In the genomic region with DNA sequence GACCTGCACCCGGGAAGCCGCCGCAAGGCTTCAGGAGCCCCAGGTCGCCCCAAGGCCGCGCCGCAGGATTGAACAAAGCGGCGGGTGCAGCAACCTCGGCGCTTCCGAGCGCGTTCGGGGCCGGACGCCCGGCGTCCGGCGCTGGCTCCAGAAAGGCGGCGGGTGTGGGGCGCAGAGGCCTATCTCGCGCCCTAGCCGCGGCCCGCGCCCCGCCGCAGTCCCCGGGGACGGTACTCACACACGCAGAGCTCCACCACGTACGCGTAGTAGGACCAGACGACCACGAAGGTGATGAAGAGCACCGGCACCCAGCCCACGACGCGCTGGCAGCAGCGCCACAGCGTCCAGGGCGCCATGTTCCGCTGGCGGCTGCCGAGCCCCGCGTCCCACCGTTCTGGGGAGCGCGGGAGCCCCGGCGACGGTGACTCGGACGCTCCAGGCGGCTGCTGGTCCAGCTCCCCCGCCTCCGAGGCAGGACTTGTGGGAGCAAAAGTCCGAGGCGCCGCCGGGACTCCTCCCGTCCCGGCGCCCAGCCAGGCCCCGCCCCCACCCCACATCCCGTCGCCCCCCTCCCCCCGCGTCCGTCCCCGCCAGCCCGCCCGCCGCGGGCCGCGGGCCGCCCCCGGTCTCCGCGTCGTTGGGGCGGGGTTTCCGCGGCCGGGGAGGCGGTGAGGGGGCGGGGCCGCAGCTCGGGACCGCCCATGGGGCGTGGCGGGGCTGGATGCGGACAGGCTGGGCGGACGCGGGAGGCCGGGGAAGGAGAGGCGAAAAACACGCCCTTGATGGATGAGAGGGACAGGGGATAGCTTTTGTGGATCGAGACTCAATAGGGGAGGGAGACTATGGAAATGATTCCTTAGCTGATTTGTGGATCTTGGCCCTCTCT, we compare ENCODE assay signal across 8 cellular contexts.
DNase-seq lines count a peak whose midpoint lies in the region; ATAC-seq and TF ChIP-seq lines count a peak whose summit lies in the region.

A gene with protein sequence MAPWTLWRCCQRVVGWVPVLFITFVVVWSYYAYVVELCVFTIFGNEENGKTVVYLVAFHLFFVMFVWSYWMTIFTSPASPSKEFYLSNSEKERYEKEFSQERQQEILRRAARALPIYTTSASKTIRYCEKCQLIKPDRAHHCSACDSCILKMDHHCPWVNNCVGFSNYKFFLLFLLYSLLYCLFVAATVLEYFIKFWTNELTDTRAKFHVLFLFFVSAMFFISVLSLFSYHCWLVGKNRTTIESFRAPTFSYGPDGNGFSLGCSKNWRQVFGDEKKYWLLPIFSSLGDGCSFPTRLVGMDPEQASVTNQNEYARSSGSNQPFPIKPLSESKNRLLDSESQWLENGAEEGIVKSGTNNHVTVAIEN (minus strand): TSS at position 488 of the 886 bp plus-strand sequence. CDS start 132 bp downstream, at position 356.

- DNase-seq in DMS53 (lab: John Stamatoyannopoulos, UW): peak; percentile 94
- DNase-seq in RWPE2 (ENCODE audit: low spot score): peak; percentile 76
- DNase-seq in activated effector memory CD4-positive, alpha-beta T cell treated with Interleukin-2 at 50 U/mL for 16 hours: peak; percentile 87
- DNase-seq in fibroblast of pulmonary artery (ENCODE audit: low read depth): peak; percentile 83

- H3K9me3 ChIP-seq in RWPE2 (ENCODE audit: severe bottlenecking): no peaks in the 10 kb centered on the region

- H3K36me3 ChIP-seq in RWPE2 (ENCODE audit: low read depth): 0 out of 2 replicates have a peak, but pooled peaks cover 4% of the 10 kb centered on the region

- peaks cover 17% of the 10 kb centered on the region for H3K9me3 Mint-ChIP-seq in nephron
- peaks cover 5% of the 10 kb centered on the region for H3K9me3 Mint-ChIP-seq in stimulated activated naive CD8-positive, alpha-beta T cell treated with anti-CD3 and anti-CD28 coated beads, Interleukin-15, Interleukin-2, amounts not matched to agents 100 ng/mL and 50 ng/mL, for 24 hours

- TF ChIP-seq CTCF in RWPE2 (IDR thresholded peaks at IDR 0.05; ENCODE audit: poor library complexity, severe bottlenecking) (no peak), fibroblast of pulmonary artery (IDR thresholded peaks at IDR 0.05; ENCODE audit: low read length, missing control alignments) (no peak), nephron (IDR thresholded peaks at IDR 0.05; ENCODE audit: unreplicated experiment in 3 of 3) (no peak)

- H3K27me3 Mint-ChIP-seq in nephron (ENCODE audit: low read depth): peaks cover 4% of the 10 kb centered on the region
- no peaks in the 10 kb centered on the region for H3K27me3 Mint-ChIP-seq in stimulated activated naive CD8-positive, alpha-beta T cell treated with anti-CD3 and anti-CD28 coated beads, Interleukin-15, Interleukin-2, amounts not matched to agents 100 ng/mL and 50 ng/mL, for 24 hours

- peak within 1 kb of the TSS; percentile 77 for H3K27ac ChIP-seq in RWPE2 (ENCODE audit: poor library complexity, severe bottlenecking)

- peak within 1 kb of the TSS; percentile 96 to 97 (median 96) for H3K4me3 Mint-ChIP-seq in nephron
- H3K4me3 Mint-ChIP-seq in stimulated activated naive CD8-positive, alpha-beta T cell treated with anti-CD3 and anti-CD28 coated beads, Interleukin-15, Interleukin-2, amounts not matched to agents 100 ng/mL and 50 ng/mL, for 24 hours: peak within 1 kb of the TSS; percentile 94

- H3K4me3 ChIP-seq in RWPE2 (ENCODE audit: severe bottlenecking) (peak within 1 kb of the TSS; percentile 99), fibroblast of pulmonary artery (replicated peaks; ENCODE audit: low read depth, low read length) (peak within 1 kb of the TSS; percentile 91)

- peaks cover 17% of the 10 kb centered on the region for H3K4me1 Mint-ChIP-seq in nephron
- peaks cover 36% of the 10 kb centered on the region for H3K4me1 Mint-ChIP-seq in stimulated activated naive CD8-positive, alpha-beta T cell treated with anti-CD3 and anti-CD28 coated beads, Interleukin-15, Interleukin-2, amounts not matched to agents 100 ng/mL and 50 ng/mL, for 24 hours (ENCODE audit: low read depth)

- no peaks in the 10 kb centered on the region for H3K27me3 ChIP-seq in RWPE2 (ENCODE audit: insufficient read depth, poor library complexity, severe bottlenecking)

- peaks cover 23% of the 10 kb centered on the region for H3K36me3 Mint-ChIP-seq in nephron (ENCODE audit: low read depth)
- H3K36me3 Mint-ChIP-seq in stimulated activated naive CD8-positive, alpha-beta T cell treated with anti-CD3 and anti-CD28 coated beads, Interleukin-15, Interleukin-2, amounts not matched to agents 100 ng/mL and 50 ng/mL, for 24 hours (ENCODE audit: low read depth): peaks cover 11% of the 10 kb centered on the region

- H3K27ac Mint-ChIP-seq in nephron: peak within 1 kb of the TSS; percentile 85 to 93 (median 93)
- H3K27ac Mint-ChIP-seq in stimulated activated naive CD8-positive, alpha-beta T cell treated with anti-CD3 and anti-CD28 coated beads, Interleukin-15, Interleukin-2, amounts not matched to agents 100 ng/mL and 50 ng/mL, for 24 hours: peak within 1 kb of the TSS; percentile 77

- no peak for TF ChIP-seq RAD21 in Ishikawa (IDR thresholded peaks at IDR 0.05; ENCODE audit: low read depth)

- peaks cover 4% of the 10 kb centered on the region for H3K4me1 ChIP-seq in RWPE2 (ENCODE audit: insufficient read depth, poor library complexity, severe bottlenecking)

- ATAC-seq in GM21528 (IDR thresholded peaks at IDR 0.05; ENCODE audit: low FRiP score, unreplicated experiment) (peak; percentile 80), RWPE2 (ENCODE audit: low read depth) (peak; percentile 79)

- TF ChIP-seq EP300 in Ishikawa (IDR thresholded peaks at IDR 0.05; ENCODE audit: borderline replicate concordance): no peak

TF ChIP-seq in Ishikawa, 13 proteins besides CTCF, POLR2A, EP300 and RAD21:
- TF ChIP-seq, protein P1, sequence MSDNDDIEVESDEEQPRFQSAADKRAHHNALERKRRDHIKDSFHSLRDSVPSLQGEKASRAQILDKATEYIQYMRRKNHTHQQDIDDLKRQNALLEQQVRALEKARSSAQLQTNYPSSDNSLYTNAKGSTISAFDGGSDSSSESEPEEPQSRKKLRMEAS (IDR thresholded peaks at IDR 0.05): peak; percentile 15; the same call in 1 of the 2 replicates
- TF ChIP-seq FOXM1 (IDR thresholded peaks at IDR 0.05; ENCODE audit: borderline replicate concordance, low read depth): no peak; the same call in 1 of the 2 replicates
- TF ChIP-seq ZBTB7A (IDR thresholded peaks at IDR 0.05; ENCODE audit: low read depth): no peak
- TF ChIP-seq CREB1 (IDR thresholded peaks at IDR 0.05; ENCODE audit: low read depth): no peak
- no peak for TF ChIP-seq TEAD4 (IDR thresholded peaks at IDR 0.05)
- TF ChIP-seq, protein P2, sequence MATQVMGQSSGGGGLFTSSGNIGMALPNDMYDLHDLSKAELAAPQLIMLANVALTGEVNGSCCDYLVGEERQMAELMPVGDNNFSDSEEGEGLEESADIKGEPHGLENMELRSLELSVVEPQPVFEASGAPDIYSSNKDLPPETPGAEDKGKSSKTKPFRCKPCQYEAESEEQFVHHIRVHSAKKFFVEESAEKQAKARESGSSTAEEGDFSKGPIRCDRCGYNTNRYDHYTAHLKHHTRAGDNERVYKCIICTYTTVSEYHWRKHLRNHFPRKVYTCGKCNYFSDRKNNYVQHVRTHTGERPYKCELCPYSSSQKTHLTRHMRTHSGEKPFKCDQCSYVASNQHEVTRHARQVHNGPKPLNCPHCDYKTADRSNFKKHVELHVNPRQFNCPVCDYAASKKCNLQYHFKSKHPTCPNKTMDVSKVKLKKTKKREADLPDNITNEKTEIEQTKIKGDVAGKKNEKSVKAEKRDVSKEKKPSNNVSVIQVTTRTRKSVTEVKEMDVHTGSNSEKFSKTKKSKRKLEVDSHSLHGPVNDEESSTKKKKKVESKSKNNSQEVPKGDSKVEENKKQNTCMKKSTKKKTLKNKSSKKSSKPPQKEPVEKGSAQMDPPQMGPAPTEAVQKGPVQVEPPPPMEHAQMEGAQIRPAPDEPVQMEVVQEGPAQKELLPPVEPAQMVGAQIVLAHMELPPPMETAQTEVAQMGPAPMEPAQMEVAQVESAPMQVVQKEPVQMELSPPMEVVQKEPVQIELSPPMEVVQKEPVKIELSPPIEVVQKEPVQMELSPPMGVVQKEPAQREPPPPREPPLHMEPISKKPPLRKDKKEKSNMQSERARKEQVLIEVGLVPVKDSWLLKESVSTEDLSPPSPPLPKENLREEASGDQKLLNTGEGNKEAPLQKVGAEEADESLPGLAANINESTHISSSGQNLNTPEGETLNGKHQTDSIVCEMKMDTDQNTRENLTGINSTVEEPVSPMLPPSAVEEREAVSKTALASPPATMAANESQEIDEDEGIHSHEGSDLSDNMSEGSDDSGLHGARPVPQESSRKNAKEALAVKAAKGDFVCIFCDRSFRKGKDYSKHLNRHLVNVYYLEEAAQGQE (IDR thresholded peaks at IDR 0.05; ENCODE audit: low read depth): no peak
- TF ChIP-seq, protein P3, sequence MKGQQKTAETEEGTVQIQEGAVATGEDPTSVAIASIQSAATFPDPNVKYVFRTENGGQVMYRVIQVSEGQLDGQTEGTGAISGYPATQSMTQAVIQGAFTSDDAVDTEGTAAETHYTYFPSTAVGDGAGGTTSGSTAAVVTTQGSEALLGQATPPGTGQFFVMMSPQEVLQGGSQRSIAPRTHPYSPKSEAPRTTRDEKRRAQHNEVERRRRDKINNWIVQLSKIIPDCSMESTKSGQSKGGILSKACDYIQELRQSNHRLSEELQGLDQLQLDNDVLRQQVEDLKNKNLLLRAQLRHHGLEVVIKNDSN (IDR thresholded peaks at IDR 0.05): no peak
- no peak for TF ChIP-seq TCF12 (IDR thresholded peaks at IDR 0.05; ENCODE audit: low read depth)
- TF ChIP-seq NFIC (IDR thresholded peaks at IDR 0.05): no peak
- no peak; the same call in 1 of the 2 replicates for TF ChIP-seq YY1 (IDR thresholded peaks at IDR 0.05; ENCODE audit: low read depth)
- TF ChIP-seq EGR1 (IDR thresholded peaks at IDR 0.05): peak; percentile 44; the same call in 1 of the 2 replicates
- TF ChIP-seq TAF1 (IDR thresholded peaks at IDR 0.05; ENCODE audit: low read depth): peak; percentile 64
- TF ChIP-seq CEBPB (IDR thresholded peaks at IDR 0.05): no peak

Comparison
In these comparisons a context has a peak if more than half of its experiments do, and no peak if none do; other contexts are left out.
1. Peak in every context shown above with its lines: DNase-seq, ATAC-seq, H3K4me3 ChIP-seq and H3K27ac ChIP-seq.